16 cellular contexts compared by ENCODE assay signal in genomic region chr10:1141701-1142100, GRCh38.
DNase-seq lines count a peak whose midpoint lies in the region; ATAC-seq and TF ChIP-seq lines count a peak whose summit lies in the region.
"Had no signal": no experiment of that assay in that cellular context is flagged by ENCODE, and none has a peak within 500 bp of the region (broad histone marks: within the 10 kb centered on the region; RNA-seq: fewer than 3 reads in every experiment).

No MANE protein-coding gene starts in this region.

- peaks cover 53% of the 10 kb centered on the region for H3K9me3 Mint-ChIP-seq in chondrocyte (ENCODE audit: low read depth)

- H3K36me3 ChIP-seq in colonic mucosa: no peaks in the 10 kb centered on the region
- no peaks in the 10 kb centered on the region for H3K36me3 ChIP-seq in esophagus muscularis mucosa
- H3K36me3 ChIP-seq: HAP-1 had no signal

- TF ChIP-seq CTCF in chondrocyte (IDR thresholded peaks at IDR 0.05): no peak
- TF ChIP-seq CTCF in colonic mucosa (IDR thresholded peaks at IDR 0.05): no peak
- no peak for TF ChIP-seq CTCF in esophagus muscularis mucosa (IDR thresholded peaks at IDR 0.05)

- intact Hi-C loops in colonic mucosa (cut with DNase I) (no loop called here), esophagus muscularis mucosa (cut with DNase I) (no loop called here)

- no peak for TF ChIP-seq EP300 in esophagus muscularis mucosa (IDR thresholded peaks at IDR 0.05)

- peaks cover 14% of the 10 kb centered on the region for H3K36me3 Mint-ChIP-seq in chondrocyte (ENCODE audit: low read depth)

- H3K4me3 Mint-ChIP-seq in chondrocyte (ENCODE audit: unreplicated experiment): no peak overlapping the region
- H3K4me3 Mint-ChIP-seq: CD4-positive, alpha-beta memory T cell had no signal

- H3K4me3 ChIP-seq in colonic mucosa: no peak overlapping the region
- no peak overlapping the region for H3K4me3 ChIP-seq in esophagus muscularis mucosa
- H3K4me3 ChIP-seq: HAP-1 had no signal

- ATAC-seq in GM18861 (IDR thresholded peaks at IDR 0.05; ENCODE audit: unreplicated experiment) (no peak), GM18517 (IDR thresholded peaks at IDR 0.05; ENCODE audit: unreplicated experiment) (no peak), HG03457 (IDR thresholded peaks at IDR 0.05; ENCODE audit: unreplicated experiment) (no peak)

- H3K27ac ChIP-seq in colonic mucosa (no peak overlapping the region), esophagus muscularis mucosa (replicated peaks in 1 of 4) (no peak overlapping the region)

- TF ChIP-seq POLR2A in esophagus muscularis mucosa (IDR thresholded peaks at IDR 0.05; ENCODE audit: low read depth): no peak

- H3K27me3 Mint-ChIP-seq in chondrocyte (ENCODE audit: low read depth): no peaks in the 10 kb centered on the region

- no peaks in the 10 kb centered on the region for H3K4me1 Mint-ChIP-seq in chondrocyte (ENCODE audit: low read depth)

- H3K4me1 ChIP-seq in colonic mucosa (no peaks in the 10 kb centered on the region), esophagus muscularis mucosa (no peaks in the 10 kb centered on the region)
- H3K4me1 ChIP-seq: HAP-1 had no signal

- H3K9me3 ChIP-seq in colonic mucosa: no peaks in the 10 kb centered on the region
- peaks cover 0 to 28% (median 19%) of the 10 kb centered on the region in 4 donors for H3K9me3 ChIP-seq in esophagus muscularis mucosa
- H3K9me3 ChIP-seq: HAP-1 had no signal

- H3K9ac ChIP-seq in colonic mucosa (ENCODE audit: low read depth in 2 of 2, low read length in 2 of 2): no peak overlapping the region

- H3K27me3 ChIP-seq in colonic mucosa (no peaks in the 10 kb centered on the region), esophagus muscularis mucosa (no peaks in the 10 kb centered on the region)

- 94% methylated on average over 11 of the region's 11 CpGs for WGBS in esophagus muscularis mucosa

- no peak overlapping the region for H3K27ac Mint-ChIP-seq in chondrocyte (ENCODE audit: unreplicated experiment)
- H3K27ac Mint-ChIP-seq: CD4-positive, alpha-beta memory T cell; HFFc6 had no signal

- DNase-seq in chondrocyte (ENCODE audit: low spot score) (peak; percentile 83), colonic mucosa (peak; percentile 12), esophagus muscularis mucosa (ENCODE audit: extremely low spot score) (peak; percentile 31)
- DNase-seq: C1 segment of cervical spinal cord; Calu3; CD4-positive, alpha-beta memory T cell; COR-L47; DMS53; DMS79 treated with DMSO at 0.1 percent for 48 hours; GF-D8; GOT3; HFFc6 had no signal

Comparison
In these comparisons a context has a peak if more than half of its experiments do, and no peak if none do; other contexts are left out.
1. DNase-seq: peak in every context shown above with its lines; median percentile 83 in chondrocyte; 31 in esophagus muscularis mucosa; 12 in colonic mucosa.